ENCODE assay signal across 16 cellular contexts in genomic region chr18:42509702-42510424, GRCh38.
DNase-seq lines count a peak whose midpoint lies in the region; ATAC-seq and TF ChIP-seq lines count a peak whose summit lies in the region.
"Had no signal": no experiment of that assay in that cellular context is flagged by ENCODE, and none has a peak within 500 bp of the region (broad histone marks: within the 10 kb centered on the region; RNA-seq: fewer than 3 reads in every experiment).

No MANE protein-coding gene starts in this region.

- BruUV-seq in Calu3 (replicated peaks; lab: Mats Ljungman, UMichigan), result no TSS peak

- intact Hi-C loops in left lung (cut with DNase I), result no loop called here
- intact Hi-C loops in Calu3 (cut with micrococcal nuclease; ENCODE audit: unreplicated experiment), result no loop called here

- H3K4me3 Mint-ChIP-seq in activated T-cell treated with anti-CD3 and anti-CD28 coated beads, Interleukin-2, amount 50 U/mL, for 72 hours, result no peak overlapping the region
- H3K4me3 Mint-ChIP-seq in Calu3 (ENCODE audit: low read depth, unreplicated experiment), result no peak overlapping the region
- H3K4me3 Mint-ChIP-seq in chondrocyte (ENCODE audit: unreplicated experiment), result no peak overlapping the region
- H3K4me3 Mint-ChIP-seq: activated naive CD4-positive, alpha-beta T cell treated with anti-CD3 and anti-CD28 coated beads, Interleukin-2, amount 10 ng/mL, durations not matched to agents 7 days and 5 days; stimulated activated effector memory CD8-positive, alpha-beta T cell treated with anti-CD3 and anti-CD28 coated beads, Interleukin-12 subunit alpha, Interleukin-12 subunit beta, amount 100 ng/mL, for 72 hours had no signal

- peaks cover 0 to 7% of the 10 kb centered on the region in 2 donors for H3K9me3 Mint-ChIP-seq in activated T-cell treated with anti-CD3 and anti-CD28 coated beads, Interleukin-2, amount 50 U/mL, for 72 hours
- H3K9me3 Mint-ChIP-seq in Calu3 (ENCODE audit: low read depth, unreplicated experiment), result peaks cover 9% of the 10 kb centered on the region
- no peaks in the 10 kb centered on the region for H3K9me3 Mint-ChIP-seq in chondrocyte (ENCODE audit: low read depth)
- H3K9me3 Mint-ChIP-seq: activated naive CD4-positive, alpha-beta T cell treated with anti-CD3 and anti-CD28 coated beads, Interleukin-2, amount 10 ng/mL, durations not matched to agents 7 days and 5 days had no signal

- H3K27me3 ChIP-seq in left lung, result no peaks in the 10 kb centered on the region
- H3K27me3 ChIP-seq: upper lobe of right lung had no signal

- H3K4me3 ChIP-seq in epithelial cell of proximal tubule (ENCODE audit: low read depth, low read length), result peak overlapping the region; percentile 34
- H3K4me3 ChIP-seq in left lung, result no peak overlapping the region
- H3K4me3 ChIP-seq: upper lobe of right lung had no signal

- no peaks in the 10 kb centered on the region for H3K36me3 ChIP-seq in left lung
- H3K36me3 ChIP-seq: upper lobe of right lung had no signal

- ATAC-seq in GM18508 (IDR thresholded peaks at IDR 0.05; ENCODE audit: insufficient read depth, unreplicated experiment) (peak; percentile 98), GM21423 (IDR thresholded peaks at IDR 0.05; ENCODE audit: unreplicated experiment) (peak; percentile 97), HG03095 (IDR thresholded peaks at IDR 0.05; ENCODE audit: unreplicated experiment) (peak; percentile 62), left lung (no peak)
- ATAC-seq in activated T-cell treated with anti-CD3 and anti-CD28 coated beads, Interleukin-2, amount 50 U/mL, for 72 hours (replicated peaks in 1 of 2), result no peak
- ATAC-seq: stimulated activated effector memory CD8-positive, alpha-beta T cell treated with anti-CD3 and anti-CD28 coated beads, Interleukin-12 subunit alpha, Interleukin-12 subunit beta, amount 100 ng/mL, for 72 hours; upper lobe of right lung had no signal

- DNase-seq in epithelial cell of proximal tubule (ENCODE audit: low read depth) (no peak), left lung (no peak), Calu3 (no peak), chondrocyte (ENCODE audit: low spot score) (no peak)
- DNase-seq in activated T-cell treated with anti-CD3 and anti-CD28 coated beads, Interleukin-2, amount 50 U/mL, for 72 hours, result no peak
- DNase-seq: activated naive CD4-positive, alpha-beta T cell treated with anti-CD3 and anti-CD28 coated beads, Interleukin-2, amount 10 ng/mL, durations not matched to agents 7 days and 5 days; Kasumi-1; NCI-H187 treated with DMSO at 0.1 percent for 48 hours; retina; SHP77; stimulated activated CD4-positive, alpha-beta T cell treated with anti-CD3 and anti-CD28 coated beads, Interleukin-4, amount 100 ng/mL, for 1 hour; upper lobe of right lung had no signal

- H3K9me3 ChIP-seq in left lung, result no peaks in the 10 kb centered on the region
- H3K9me3 ChIP-seq: upper lobe of right lung had no signal

- H3K27ac ChIP-seq in left lung, result no peak overlapping the region
- H3K27ac ChIP-seq: upper lobe of right lung had no signal

- TF ChIP-seq CTCF in epithelial cell of proximal tubule (conservative IDR thresholded peaks at IDR 0.05; ENCODE audit: low read depth, low read length), result no peak
- TF ChIP-seq CTCF in left lung (IDR thresholded peaks at IDR 0.05), result no peak
- no peak for TF ChIP-seq CTCF in Calu3 (IDR thresholded peaks at IDR 0.05; ENCODE audit: unreplicated experiment)
- TF ChIP-seq CTCF in chondrocyte (IDR thresholded peaks at IDR 0.05), result no peak

- H3K36me3 Mint-ChIP-seq in activated T-cell treated with anti-CD3 and anti-CD28 coated beads, Interleukin-2, amount 50 U/mL, for 72 hours (ENCODE audit: insufficient read depth in 2 of 2), result no peaks in the 10 kb centered on the region
- no peaks in the 10 kb centered on the region for H3K36me3 Mint-ChIP-seq in Calu3 (ENCODE audit: insufficient read depth, unreplicated experiment)
- H3K36me3 Mint-ChIP-seq in chondrocyte (ENCODE audit: low read depth), result no peaks in the 10 kb centered on the region
- H3K36me3 Mint-ChIP-seq: activated naive CD4-positive, alpha-beta T cell treated with anti-CD3 and anti-CD28 coated beads, Interleukin-2, amount 10 ng/mL, durations not matched to agents 7 days and 5 days; stimulated activated effector memory CD8-positive, alpha-beta T cell treated with anti-CD3 and anti-CD28 coated beads, Interleukin-12 subunit alpha, Interleukin-12 subunit beta, amount 100 ng/mL, for 72 hours had no signal

- no peaks in the 10 kb centered on the region for H3K4me1 ChIP-seq in left lung
- H3K4me1 ChIP-seq: upper lobe of right lung had no signal

- CTCF ChIA-PET in Calu3 (lab: Charles Lee), result interaction anchor here (0.7 kb wide), 1 partner anchor 591 kb away, joined by 3 read pairs; no protein-coding TSS in a partner anchor

- no peak overlapping the region for H3K27ac Mint-ChIP-seq in activated T-cell treated with anti-CD3 and anti-CD28 coated beads, Interleukin-2, amount 50 U/mL, for 72 hours
- H3K27ac Mint-ChIP-seq in Calu3 (ENCODE audit: unreplicated experiment) (no peak overlapping the region), chondrocyte (ENCODE audit: unreplicated experiment) (no peak overlapping the region)
- H3K27ac Mint-ChIP-seq: activated naive CD4-positive, alpha-beta T cell treated with anti-CD3 and anti-CD28 coated beads, Interleukin-2, amount 10 ng/mL, durations not matched to agents 7 days and 5 days; stimulated activated effector memory CD8-positive, alpha-beta T cell treated with anti-CD3 and anti-CD28 coated beads, Interleukin-12 subunit alpha, Interleukin-12 subunit beta, amount 100 ng/mL, for 72 hours had no signal

- H3K27me3 Mint-ChIP-seq in activated T-cell treated with anti-CD3 and anti-CD28 coated beads, Interleukin-2, amount 50 U/mL, for 72 hours (ENCODE audit: low read depth), result no peaks in the 10 kb centered on the region
- H3K27me3 Mint-ChIP-seq in Calu3 (ENCODE audit: unreplicated experiment), result no peaks in the 10 kb centered on the region
- H3K27me3 Mint-ChIP-seq in chondrocyte (ENCODE audit: low read depth), result no peaks in the 10 kb centered on the region
- H3K27me3 Mint-ChIP-seq: activated naive CD4-positive, alpha-beta T cell treated with anti-CD3 and anti-CD28 coated beads, Interleukin-2, amount 10 ng/mL, durations not matched to agents 7 days and 5 days had no signal

- H3K4me1 Mint-ChIP-seq in activated T-cell treated with anti-CD3 and anti-CD28 coated beads, Interleukin-2, amount 50 U/mL, for 72 hours (ENCODE audit: low read depth), result no peaks in the 10 kb centered on the region
- H3K4me1 Mint-ChIP-seq in Calu3 (ENCODE audit: low read depth, unreplicated experiment) (no peaks in the 10 kb centered on the region), chondrocyte (ENCODE audit: low read depth) (peaks cover 8% of the 10 kb centered on the region)
- H3K4me1 Mint-ChIP-seq: activated naive CD4-positive, alpha-beta T cell treated with anti-CD3 and anti-CD28 coated beads, Interleukin-2, amount 10 ng/mL, durations not matched to agents 7 days and 5 days; stimulated activated effector memory CD8-positive, alpha-beta T cell treated with anti-CD3 and anti-CD28 coated beads, Interleukin-12 subunit alpha, Interleukin-12 subunit beta, amount 100 ng/mL, for 72 hours had no signal

Comparison
In these comparisons a context has a peak if more than half of its experiments do, and no peak if none do; other contexts are left out.
1. ATAC-seq: peak in GM18508 (single experiment), GM21423 (single experiment) and HG03095 (single experiment); none in left lung (single experiment) and activated T-cell treated with anti-CD3 and anti-CD28 coated beads, Interleukin-2, amount 50 U/mL, for 72 hours (0 of 2).